ENCODE assay signal across 8 cellular contexts in the genomic region with DNA sequence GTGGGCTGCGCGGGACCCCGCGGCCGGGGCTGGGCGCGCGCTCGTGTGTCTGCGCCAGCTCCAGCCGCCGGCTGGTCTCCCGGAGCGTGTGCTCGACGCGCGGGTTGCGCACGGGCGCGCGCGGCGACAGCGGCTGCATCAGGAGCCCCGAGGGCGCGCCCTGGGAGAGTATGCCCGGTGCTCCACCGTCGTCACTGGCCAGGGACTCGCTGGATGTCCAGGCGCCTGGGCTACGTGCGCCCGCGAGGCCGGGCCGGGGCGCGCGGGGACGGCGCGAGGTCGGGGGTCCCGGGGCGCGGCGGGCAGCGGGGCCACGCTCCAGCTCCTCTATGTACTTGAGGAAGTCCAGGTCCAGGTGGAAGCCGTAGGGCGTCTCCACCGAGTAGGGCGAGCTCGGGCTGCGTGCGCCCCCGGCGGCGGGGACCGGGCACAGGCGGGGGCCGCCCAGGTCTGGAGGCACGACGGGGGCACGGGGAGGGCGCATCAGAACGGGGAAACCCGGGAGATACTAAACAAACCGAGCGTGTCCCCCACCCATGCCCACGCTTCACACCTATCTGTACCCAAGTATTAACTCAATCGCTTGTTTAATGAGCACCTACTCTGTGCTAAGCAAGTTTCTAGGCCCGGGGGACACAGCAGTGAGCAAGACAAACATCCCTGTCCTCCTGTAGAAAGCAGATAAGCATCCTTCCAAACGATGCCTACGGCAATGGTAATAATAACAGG. TPM values are rescaled to one million over a fixed set of nuclear protein-coding genes. Genes with fewer than 3 reads are reported as not detected.
DNase-seq lines count a peak whose midpoint lies in the region; ATAC-seq and TF ChIP-seq lines count a peak whose summit lies in the region.

No MANE protein-coding gene starts in this region.

- TF ChIP-seq CTCF in LNCAP (IDR thresholded peaks at IDR 0.05), result peak; percentile 10; the same call in 1 of the 2 replicates
- peak; percentile 43 for TF ChIP-seq CTCF in chondrocyte (IDR thresholded peaks at IDR 0.05)
- TF ChIP-seq CTCF in osteoblast (IDR thresholded peaks at IDR 0.05; ENCODE audit: extremely low read depth, low read depth, low read length), result no peak

- peaks cover 5% of the 10 kb centered on the region for H3K4me1 Mint-ChIP-seq in chondrocyte (ENCODE audit: low read depth)

- peaks cover 26% of the 10 kb centered on the region for H3K27me3 Mint-ChIP-seq in chondrocyte (ENCODE audit: low read depth)

- ATAC-seq in HG02870 (IDR thresholded peaks at IDR 0.05; ENCODE audit: unreplicated experiment), result no peak
- no peak for ATAC-seq in HG02763 (IDR thresholded peaks at IDR 0.05; ENCODE audit: unreplicated experiment)

- H3K27me3 ChIP-seq in osteoblast (ENCODE audit: insufficient read depth, low read length), result peaks cover 39% of the 10 kb centered on the region

- H3K9me3 ChIP-seq in osteoblast (ENCODE audit: low read depth, low read length), result no peaks in the 10 kb centered on the region

- H3K36me3 ChIP-seq in osteoblast (ENCODE audit: insufficient read depth, low read length), result no peaks in the 10 kb centered on the region

- H3K4me2 ChIP-seq in osteoblast (ENCODE audit: insufficient read depth, low read length), result no peak overlapping the region

- no peak overlapping the region for H3K27ac ChIP-seq in osteoblast (ENCODE audit: low read depth, low read length)

- peak; percentile 55 for DNase-seq in NCI-H2029 (lab: John Stamatoyannopoulos, UW)
- no peak for DNase-seq in NCI-H2029 treated with DMSO at 0.1 percent for 48 hours (lab: John Stamatoyannopoulos, UW)
- DNase-seq in chondrocyte (ENCODE audit: low spot score), result no peak
- DNase-seq in osteoblast (ENCODE audit: insufficient read length, low spot score, missing footprints), result peak; percentile 84
- no peak for DNase-seq in GDM1 (lab: John Stamatoyannopoulos, UW)

- no peak overlapping the region for H2AFZ ChIP-seq in osteoblast (ENCODE audit: low read length)

- H3K9me3 Mint-ChIP-seq in chondrocyte (ENCODE audit: low read depth), result no peaks in the 10 kb centered on the region

- H3K36me3 Mint-ChIP-seq in chondrocyte (ENCODE audit: low read depth), result no peaks in the 10 kb centered on the region

- no peaks in the 10 kb centered on the region for H4K20me1 ChIP-seq in osteoblast (ENCODE audit: insufficient read depth, low read length)

- H3K27ac Mint-ChIP-seq in chondrocyte (ENCODE audit: unreplicated experiment), result no peak overlapping the region

- H3K4me3 ChIP-seq in osteoblast (ENCODE audit: insufficient read depth, low read length), result no peak overlapping the region

- no peak overlapping the region for H3K4me3 Mint-ChIP-seq in chondrocyte (ENCODE audit: unreplicated experiment)

- H3K4me1 ChIP-seq in osteoblast (ENCODE audit: insufficient read depth, low read length), result no peaks in the 10 kb centered on the region

- no peaks in the 10 kb centered on the region for H3K79me2 ChIP-seq in osteoblast (ENCODE audit: insufficient read depth, low read length)

RNA-seq across cellular contexts. Expression of a gene that starts 7.6 kb away (rescaled TPM):
- total RNA-seq in chondrocyte (0.56 to 1.2 TPM (median 1.2 TPM) in 3 replicates), osteoblast (0.59 TPM in 1 of 2 replicates, not detected in the other)

RNA-seq across cellular contexts. Expression of a gene that starts 14.2 kb away (rescaled TPM):
- 1,057 to 1,248 TPM (median 1,100 TPM) in 3 replicates for total RNA-seq in chondrocyte
- 177 and 180 TPM in 2 replicates for total RNA-seq in osteoblast

RNA-seq across cellular contexts. Expression of a gene that starts 14.3 kb away (rescaled TPM):
- total RNA-seq in chondrocyte, result 25.0 to 34.1 TPM (median 26.6 TPM) in 3 replicates
- 9.0 and 18.3 TPM in 2 replicates for total RNA-seq in osteoblast

RNA-seq across cellular contexts. Expression of a gene that starts 27.3 kb away (rescaled TPM):
- total RNA-seq in chondrocyte (39.3 to 44.0 TPM (median 41.7 TPM) in 3 replicates), osteoblast (18.6 and 22.8 TPM in 2 replicates)

RNA-seq across cellular contexts. Expression of a gene that starts 28.4 kb away (rescaled TPM):
- total RNA-seq in chondrocyte (56.4 to 143 TPM (median 127 TPM) in 3 replicates), osteoblast (1.1 and 1.2 TPM in 2 replicates)

Comparison
In these comparisons a context has a peak if more than half of its experiments do, and no peak if none do; other contexts are left out.
1. DNase-seq: peak in NCI-H2029 (single experiment) and osteoblast (single experiment); none in NCI-H2029 treated with DMSO at 0.1 percent for 48 hours (single experiment), chondrocyte (single experiment) and GDM1 (single experiment).